Comparison of ENCODE assay signal across 14 cellular contexts in genomic region chr17:80863626-80864025, GRCh38.
DNase-seq lines count a peak whose midpoint lies in the region; ATAC-seq, FAIRE-seq and TF ChIP-seq lines count a peak whose summit lies in the region.
"Had no signal": no experiment of that assay in that cellular context is flagged by ENCODE, and none has a peak within 500 bp of the region (broad histone marks: within the 10 kb centered on the region; RNA-seq: fewer than 3 reads in every experiment).

No MANE protein-coding gene starts in this region.

- H3K4me3 ChIP-seq in keratinocyte (ENCODE audit: control insufficient read depth in 2 of 3, extremely low read depth in 1 of 3, insufficient read depth in 2 of 3, low read depth in 1 of 3, low read length in 3 of 3) = no peak overlapping the region
- H3K4me3 ChIP-seq: BLaER1 treated with 17β-estradiol and CSF1 and Interleukin-3, amounts not matched to agents 10 nM and 100 nM; Peyer's patch had no signal

- no peaks in the 10 kb centered on the region for H3K79me2 ChIP-seq in keratinocyte (ENCODE audit: control insufficient read depth, insufficient read depth, low read length)

- H3K4me1 ChIP-seq in keratinocyte (ENCODE audit: control insufficient read depth, extremely low read depth, insufficient read depth, low read length) = peaks cover 36% of the 10 kb centered on the region

- H3K27me3 Mint-ChIP-seq in activated CD4-positive, alpha-beta T cell treated with anti-CD3 and anti-CD28 coated beads for 36 hours = no peaks in the 10 kb centered on the region
- no peaks in the 10 kb centered on the region for H3K27me3 Mint-ChIP-seq in natural killer cell treated with Interleukin-12 subunit alpha and Interleukin-12 subunit beta and Interleukin-15 and Interleukin-18, amount 100 ng/mL, for 72 hours
- H3K27me3 Mint-ChIP-seq in natural killer cell (ENCODE audit: low read depth in 2 of 2) (no peaks in the 10 kb centered on the region), WTC11 (ENCODE audit: low read depth) (no peaks in the 10 kb centered on the region)

- H3K36me3 Mint-ChIP-seq in activated CD4-positive, alpha-beta T cell treated with anti-CD3 and anti-CD28 coated beads for 36 hours (ENCODE audit: low read depth) = peaks cover 49% of the 10 kb centered on the region
- peaks cover 4% of the 10 kb centered on the region for H3K36me3 Mint-ChIP-seq in natural killer cell treated with Interleukin-12 subunit alpha and Interleukin-12 subunit beta and Interleukin-15 and Interleukin-18, amount 100 ng/mL, for 72 hours
- no peaks in the 10 kb centered on the region for H3K36me3 Mint-ChIP-seq in natural killer cell
- H3K36me3 Mint-ChIP-seq in WTC11 = peaks cover 9% of the 10 kb centered on the region; the same call in 1 of the 2 replicates

- peaks cover 85% of the 10 kb centered on the region for H3K4me1 Mint-ChIP-seq in activated CD4-positive, alpha-beta T cell treated with anti-CD3 and anti-CD28 coated beads for 36 hours
- peaks cover 40 to 53% of the 10 kb centered on the region in 2 donors for H3K4me1 Mint-ChIP-seq in natural killer cell treated with Interleukin-12 subunit alpha and Interleukin-12 subunit beta and Interleukin-15 and Interleukin-18, amount 100 ng/mL, for 72 hours (ENCODE audit: low read depth in 2 of 2)
- H3K4me1 Mint-ChIP-seq in natural killer cell (peaks cover 11 to 15% of the 10 kb centered on the region in 2 donors), WTC11 (peaks cover 28% of the 10 kb centered on the region)

- H2AFZ ChIP-seq in keratinocyte (ENCODE audit: control insufficient read depth, low read length) = no peak overlapping the region

- peaks cover 15% of the 10 kb centered on the region for H3K9me3 Mint-ChIP-seq in activated CD4-positive, alpha-beta T cell treated with anti-CD3 and anti-CD28 coated beads for 36 hours (ENCODE audit: low read depth)
- H3K9me3 Mint-ChIP-seq in natural killer cell treated with Interleukin-12 subunit alpha and Interleukin-12 subunit beta and Interleukin-15 and Interleukin-18, amount 100 ng/mL, for 72 hours = no peaks in the 10 kb centered on the region
- H3K9me3 Mint-ChIP-seq in natural killer cell (no peaks in the 10 kb centered on the region), WTC11 (no peaks in the 10 kb centered on the region)

- no peaks in the 10 kb centered on the region for H3K9me3 ChIP-seq in keratinocyte (ENCODE audit: control insufficient read depth, low read depth, low read length)
- H3K9me3 ChIP-seq: BLaER1 treated with 17β-estradiol and CSF1 and Interleukin-3, amounts not matched to agents 10 nM and 100 nM; Peyer's patch had no signal

- no peak for DNase-seq in activated CD4-positive, alpha-beta T cell treated with anti-CD3 and anti-CD28 coated beads for 36 hours
- DNase-seq in activated CD4-positive, alpha-beta T cell treated with anti-CD3 and anti-CD28 coated beads for 1 hour = no peak
- no peak for DNase-seq in natural killer cell treated with Interleukin-12 subunit alpha and Interleukin-12 subunit beta and Interleukin-15 and Interleukin-18, amount 100 ng/mL, for 72 hours (ENCODE audit: low spot score)
- DNase-seq in natural killer cell (no peak), keratinocyte (ENCODE audit: low read depth, low spot score) (no peak), WTC11 (ENCODE audit: low spot score) (no peak), medulla oblongata (ENCODE audit: extremely low spot score) (no peak)
- no peak for DNase-seq in stimulated activated CD4-positive, alpha-beta T cell treated with anti-CD3 and anti-CD28 coated beads, Interleukin-4, amount 100 ng/mL, for 24 hours
- DNase-seq: NCI-H1105 treated with DMSO at 0.1 percent for 48 hours, NCI-H187 treated with DMSO at 0.1 percent for 48 hours, NCI-H446 treated with DMSO at 0.1 percent for 48 hours, NCI-H774 had no signal

- H3K27me3 ChIP-seq in keratinocyte (ENCODE audit: control insufficient read depth, extremely low read depth, insufficient read depth, low read length) = no peaks in the 10 kb centered on the region
- H3K27me3 ChIP-seq: BLaER1 treated with 17β-estradiol and CSF1 and Interleukin-3, amounts not matched to agents 10 nM and 100 nM; Peyer's patch had no signal

- ATAC-seq in activated CD4-positive, alpha-beta T cell treated with anti-CD3 and anti-CD28 coated beads for 36 hours = no peak
- no peak for ATAC-seq in natural killer cell treated with Interleukin-12 subunit alpha and Interleukin-12 subunit beta and Interleukin-15 and Interleukin-18, amount 100 ng/mL, for 72 hours
- ATAC-seq in natural killer cell (no peak), WTC11 (no peak)

- H3K4me2 ChIP-seq in keratinocyte (ENCODE audit: control insufficient read depth, extremely low read depth, insufficient read depth, low read depth, low read length) = no peak overlapping the region
- H3K4me2 ChIP-seq: BLaER1 treated with 17β-estradiol and CSF1 and Interleukin-3, amounts not matched to agents 10 nM and 100 nM had no signal

- peak overlapping the region; percentile 87 for H3K27ac Mint-ChIP-seq in activated CD4-positive, alpha-beta T cell treated with anti-CD3 and anti-CD28 coated beads for 36 hours
- H3K27ac Mint-ChIP-seq in natural killer cell treated with Interleukin-12 subunit alpha and Interleukin-12 subunit beta and Interleukin-15 and Interleukin-18, amount 100 ng/mL, for 72 hours = peak overlapping the region; percentile 45 to 51
- no peak overlapping the region for H3K27ac Mint-ChIP-seq in natural killer cell
- no peak overlapping the region for H3K27ac Mint-ChIP-seq in WTC11

- FAIRE-seq in keratinocyte (lab: Jason Lieb, UNC) = peak; percentile 53

- peaks cover 0 to 6% of the 10 kb centered on the region in 2 experiments for H3K36me3 ChIP-seq in keratinocyte (ENCODE audit: control insufficient read depth in 2 of 2, extremely low read depth in 1 of 2, insufficient read depth in 2 of 2, low read length in 2 of 2)

- H3K9ac ChIP-seq in keratinocyte (ENCODE audit: control insufficient read depth, extremely low read depth, insufficient read depth, low read length) = no peak overlapping the region
- H3K9ac ChIP-seq: BLaER1 treated with 17β-estradiol and CSF1 and Interleukin-3, amounts not matched to agents 10 nM and 100 nM had no signal

- intact Hi-C loops in activated CD4-positive, alpha-beta T cell treated with anti-CD3 and anti-CD28 coated beads for 36 hours (cut with DNase I, micrococcal nuclease) = no loop called here
- intact Hi-C loops in natural killer cell (cut with micrococcal nuclease) = no loop called here

- H3K9me1 ChIP-seq in keratinocyte (ENCODE audit: control insufficient read depth, extremely low read depth, insufficient read depth, low read length) = no peaks in the 10 kb centered on the region

- H3K27ac ChIP-seq in keratinocyte (ENCODE audit: control insufficient read depth, insufficient read depth, low read length) = no peak overlapping the region
- H3K27ac ChIP-seq: BLaER1 treated with 17β-estradiol and CSF1 and Interleukin-3, amounts not matched to agents 10 nM and 100 nM; Peyer's patch had no signal

- POLR2A ChIA-PET in activated CD4-positive, alpha-beta T cell treated with anti-CD3 and anti-CD28 coated beads for 36 hours (lab: Charles Lee) = no interaction called here
- POLR2A ChIA-PET in WTC11 (lab: Charles Lee) = no interaction called here

- dilution Hi-C loops in keratinocyte (cut with MboI; ENCODE audit: extremely low pct_ligation_motif_present, low sequenced_read_pairs) = no loop called here

- CTCF ChIA-PET in activated CD4-positive, alpha-beta T cell treated with anti-CD3 and anti-CD28 coated beads for 36 hours (lab: Charles Lee) = interaction anchor here (0.7 to 0.9 kb wide), 3 partner anchors 73 to 272 kb away, joined by 3 read pairs; no protein-coding TSS in a partner anchor
- CTCF ChIA-PET in WTC11 (lab: Charles Lee) = no interaction called here

- TF ChIP-seq CTCF in natural killer cell (IDR thresholded peaks at IDR 0.05) (no peak), keratinocyte (optimal IDR thresholded peaks at IDR 0.05 in 1 of 3, IDR thresholded peaks at IDR 0.05 in 1 of 3, conservative IDR thresholded peaks at IDR 0.05 in 1 of 3; ENCODE audit: extremely low read depth in 1 of 3, insufficient read depth in 2 of 3, low read length in 3 of 3) (no peak), WTC11 (IDR thresholded peaks at IDR 0.05) (no peak)

- H4K20me1 ChIP-seq in keratinocyte (ENCODE audit: control insufficient read depth, extremely low read depth, insufficient read depth, low read length) = no peaks in the 10 kb centered on the region

- no peak overlapping the region for H3K4me3 Mint-ChIP-seq in activated CD4-positive, alpha-beta T cell treated with anti-CD3 and anti-CD28 coated beads for 36 hours
- H3K4me3 Mint-ChIP-seq in natural killer cell treated with Interleukin-12 subunit alpha and Interleukin-12 subunit beta and Interleukin-15 and Interleukin-18, amount 100 ng/mL, for 72 hours = no peak overlapping the region
- H3K4me3 Mint-ChIP-seq in natural killer cell = no peak overlapping the region
- H3K4me3 Mint-ChIP-seq in WTC11 = no peak overlapping the region

TF ChIP-seq in WTC11, 78 proteins besides CTCF, POLR2A, EP300 and RAD21 (continues in another document):
- TF ChIP-seq ZNF396 (CRISPR knock-in tag; IDR thresholded peaks at IDR 0.05; ENCODE audit: borderline replicate concordance) = no peak
- TF ChIP-seq PREB (CRISPR knock-in tag; IDR thresholded peaks at IDR 0.05; ENCODE audit: borderline replicate concordance) = no peak
- no peak for TF ChIP-seq E2F5 (CRISPR knock-in tag; IDR thresholded peaks at IDR 0.05)
- TF ChIP-seq NR2C2 (CRISPR knock-in tag; IDR thresholded peaks at IDR 0.05) = no peak
- TF ChIP-seq SMAD3 (CRISPR knock-in tag; IDR thresholded peaks at IDR 0.05; ENCODE audit: borderline replicate concordance) = no peak

Comparison
In these comparisons a context has a peak if more than half of its experiments do, and no peak if none do; other contexts are left out.
1. H3K27ac Mint-ChIP-seq: peak in activated CD4-positive, alpha-beta T cell treated with anti-CD3 and anti-CD28 coated beads for 36 hours (single experiment) and natural killer cell treated with Interleukin-12 subunit alpha and Interleukin-12 subunit beta and Interleukin-15 and Interleukin-18, amount 100 ng/mL, for 72 hours (2 of 2); none in natural killer cell (0 of 2) and WTC11 (single experiment).